ENCODE assay signal across 8 cellular contexts in the genomic region with DNA sequence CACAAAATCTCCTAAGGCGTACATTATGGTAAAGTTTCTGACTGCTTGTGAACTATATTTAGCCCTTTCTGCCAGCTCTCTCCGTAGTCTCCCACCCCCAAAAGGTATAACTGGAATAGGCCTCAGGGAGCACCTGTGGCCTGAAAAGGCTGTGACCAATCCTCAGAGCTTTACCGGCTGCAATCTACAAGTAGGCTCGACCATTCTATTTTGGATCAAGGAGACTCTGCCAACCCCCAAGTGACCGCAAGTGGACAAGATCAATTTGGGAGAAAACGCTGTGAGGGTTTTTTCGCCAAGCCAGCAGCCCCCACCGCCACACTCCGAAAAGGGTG. TPM values are rescaled to one million over a fixed set of nuclear protein-coding genes. Genes with fewer than 3 reads are reported as not detected.
A peak's percentile ranks its signal among the peaks of the same experiment; 100 is the strongest.
DNase-seq lines count a peak whose midpoint lies in the region; ATAC-seq and TF ChIP-seq lines count a peak whose summit lies in the region.

No MANE protein-coding gene starts in this region.

- CTCF ChIA-PET in CD4-positive, alpha-beta memory T cell (lab: Charles Lee; ENCODE audit: partially characterized antibody), result interaction anchor here (0.7 to 3.6 kb wide), 3 partner anchors 20 to 38 kb away, joined by 4 to 38 read pairs (median 4); a partner anchor contains a TSS

- ATAC-seq in naive B cell (ENCODE audit: low read depth in 2 of 2) (no peak), HG02623 (IDR thresholded peaks at IDR 0.05; ENCODE audit: unreplicated experiment) (no peak)

- H3K4me3 Mint-ChIP-seq in CD4-positive, alpha-beta memory T cell, result peak overlapping the region; percentile 89 to 98 (median 96)
- peak overlapping the region; percentile 91 to 98 (median 96) for H3K4me3 Mint-ChIP-seq in naive B cell

- peaks cover 55 to 81% (median 70%) of the 10 kb centered on the region in 4 donors for H3K4me1 Mint-ChIP-seq in CD4-positive, alpha-beta memory T cell
- peaks cover 53 to 86% (median 71%) of the 10 kb centered on the region in 3 donors for H3K4me1 Mint-ChIP-seq in naive B cell

- H3K27me3 ChIP-seq in CD4-positive, alpha-beta memory T cell (ENCODE audit: insufficient read depth, low read length), result no peaks in the 10 kb centered on the region
- H3K27me3 ChIP-seq in dorsolateral prefrontal cortex, result no peaks in the 10 kb centered on the region

- POLR2A ChIA-PET in CD4-positive, alpha-beta memory T cell (lab: Charles Lee; ENCODE audit: partially characterized antibody), result interaction anchor here (2.7 kb wide), 1 partner anchor 16 kb away, joined by 8 read pairs; no protein-coding TSS in a partner anchor

- peak in 1 of 5 donors; percentile 31 for DNase-seq in CD4-positive, alpha-beta memory T cell
- DNase-seq in NAMALWA (ENCODE audit: low spot score) (peak; percentile 48), dorsolateral prefrontal cortex (no peak), naive B cell (no peak), foreskin melanocyte (no peak), NCI-H1694 treated with DMSO at 0.1 percent for 48 hours (lab: John Stamatoyannopoulos, UW) (no peak), dermis blood vessel endothelial cell (no peak)

- H3K27me3 Mint-ChIP-seq in CD4-positive, alpha-beta memory T cell, result no peaks in the 10 kb centered on the region
- H3K27me3 Mint-ChIP-seq in naive B cell, result no peaks in the 10 kb centered on the region

- no peak for TF ChIP-seq CTCF in dorsolateral prefrontal cortex (IDR thresholded peaks at IDR 0.05 in 54 of 56, conservative IDR thresholded peaks at IDR 0.05 in 2 of 56; ENCODE audit: low read depth in 1 of 56, partially characterized antibody in 56 of 56)

- peaks cover 77% of the 10 kb centered on the region for H3K4me1 ChIP-seq in CD4-positive, alpha-beta memory T cell (ENCODE audit: insufficient read depth, low read length)

- H3K36me3 Mint-ChIP-seq in CD4-positive, alpha-beta memory T cell, result peaks cover 0 to 23% of the 10 kb centered on the region in 2 donors
- H3K36me3 Mint-ChIP-seq in naive B cell, result no peaks in the 10 kb centered on the region

- intact Hi-C loops in CD4-positive, alpha-beta memory T cell (cut with micrococcal nuclease), result loop anchor here (2.0 kb wide), 1 partner anchor 29 kb away; no protein-coding TSS in a partner anchor
- intact Hi-C loops in dorsolateral prefrontal cortex (cut with DNase I), result loop anchor here (2.0 to 10.0 kb wide), 4 partner anchors 77 to 117 kb away; a partner anchor contains a TSS

- no peaks in the 10 kb centered on the region for H3K36me3 ChIP-seq in CD4-positive, alpha-beta memory T cell (ENCODE audit: insufficient read depth, low read length)

- peak overlapping the region; percentile 94 to 96 (median 95) for H3K27ac Mint-ChIP-seq in CD4-positive, alpha-beta memory T cell
- peak overlapping the region; percentile 92 to 99 (median 97) for H3K27ac Mint-ChIP-seq in naive B cell

- H3K9me3 ChIP-seq in CD4-positive, alpha-beta memory T cell (ENCODE audit: control insufficient read depth in 1 of 2, low read length in 2 of 2), result no peaks in the 10 kb centered on the region

- peak overlapping the region; percentile 77 to 84 for H3K4me3 ChIP-seq in CD4-positive, alpha-beta memory T cell (ENCODE audit: low read length in 2 of 2)
- peak overlapping the region; percentile 58 to 98 (median 88) for H3K4me3 ChIP-seq in dorsolateral prefrontal cortex

- H3K27ac ChIP-seq in CD4-positive, alpha-beta memory T cell (ENCODE audit: low read depth, low read length), result peak overlapping the region; percentile 93
- H3K27ac ChIP-seq in dorsolateral prefrontal cortex, result peak overlapping the region in 46 of 59 donors; percentile 32 to 96 (median 87)

- no peaks in the 10 kb centered on the region for H3K9me3 Mint-ChIP-seq in CD4-positive, alpha-beta memory T cell
- no peaks in the 10 kb centered on the region for H3K9me3 Mint-ChIP-seq in naive B cell

RNA-seq across cellular contexts. Expression of a gene that starts 1.2 kb away (rescaled TPM):
- 10 to 100 TPM; 32.6 to 35.6 TPM for total RNA-seq in CD4-positive, alpha-beta memory T cell
- polyA plus RNA-seq in CD4-positive, alpha-beta memory T cell, result 10 to 100 TPM in 1 of 2 donors, 1 to 10 TPM in 1; 4.7 to 12.6 TPM
- total RNA-seq in dorsolateral prefrontal cortex (10 to 100 TPM; 13.6 to 36.5 (median 24.6) TPM), dermis blood vessel endothelial cell (9.0 and 13.3 TPM in 2 replicates)
- 10 to 100 TPM in 5 of 6 donors, 1 to 10 TPM in 1; 7.1 to 21.3 (median 15.9) TPM for polyA plus RNA-seq in naive B cell (ENCODE audit: low read depth in 6 of 6)

RNA-seq across cellular contexts. Expression of a gene that starts 32.0 kb away (rescaled TPM):
- total RNA-seq in CD4-positive, alpha-beta memory T cell, result 1 to 10 TPM; 5.8 to 7.7 TPM
- 1 to 10 TPM; 5.9 to 6.1 TPM for polyA plus RNA-seq in CD4-positive, alpha-beta memory T cell
- total RNA-seq in dorsolateral prefrontal cortex, result 10 to 100 TPM; 26.4 to 77.4 (median 40.6) TPM
- 100 to 1,000 TPM in 1 of 6 donors, 10 to 100 TPM in 5; 52.8 to 109 (median 84.3) TPM for polyA plus RNA-seq in naive B cell (ENCODE audit: low read depth in 6 of 6)
- 7.9 and 9.9 TPM in 2 replicates for total RNA-seq in dermis blood vessel endothelial cell
